Comparison of ENCODE assay signal across 16 cellular contexts in the genomic region with DNA sequence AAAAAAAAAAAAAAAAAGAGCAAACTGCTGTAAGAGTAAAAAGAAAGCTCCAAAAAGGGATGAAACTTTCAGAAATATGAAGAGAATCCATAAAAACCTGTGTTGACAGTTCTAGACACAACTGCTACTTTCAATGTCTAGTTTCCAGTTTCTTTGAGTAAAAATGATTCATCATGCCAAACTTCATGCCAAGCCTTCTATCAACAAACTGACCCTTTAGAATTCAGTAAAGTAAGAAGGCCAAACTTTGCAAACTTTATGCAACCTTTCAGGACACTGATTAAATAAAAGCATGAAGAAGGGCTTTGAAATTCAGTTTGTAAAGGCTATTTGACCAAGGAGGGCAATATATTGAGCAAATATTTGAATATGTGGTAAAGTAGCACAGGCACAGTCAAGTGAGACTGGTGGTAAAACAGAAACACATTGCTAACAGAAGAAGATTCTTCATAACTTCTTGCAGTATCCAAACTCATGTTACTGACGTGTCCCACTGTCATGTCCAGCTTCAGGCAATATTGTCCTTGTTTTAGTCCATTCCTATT. TPM values are rescaled to one million over a fixed set of nuclear protein-coding genes. Genes with fewer than 3 reads are reported as not detected.
DNase-seq lines count a peak whose midpoint lies in the region; ATAC-seq and TF ChIP-seq lines count a peak whose summit lies in the region.
"Had no signal": no experiment of that assay in that cellular context is flagged by ENCODE, and none has a peak within 500 bp of the region (broad histone marks: within the 10 kb centered on the region; RNA-seq: fewer than 3 reads in every experiment).

No MANE protein-coding gene starts in this region.

- WGBS in aorta, 2 donors, result 82 to 96% methylated on average over 1 of the region's 1 CpG

- ATAC-seq in left lung (peak; percentile 44), aorta (ENCODE audit: low FRiP score) (no peak)

- TF ChIP-seq CTCF in left lung (IDR thresholded peaks at IDR 0.05) (no peak), uterus (IDR thresholded peaks at IDR 0.05) (no peak)

- H3K36me3 ChIP-seq in left lung, result no peaks in the 10 kb centered on the region
- H3K36me3 ChIP-seq in uterus, result no peaks in the 10 kb centered on the region
- no peaks in the 10 kb centered on the region for H3K36me3 ChIP-seq in aorta (ENCODE audit: control insufficient read depth in 1 of 2, insufficient read depth in 2 of 2, low read length in 1 of 2)

- no peak overlapping the region for H3K27ac ChIP-seq in left lung
- H3K27ac ChIP-seq in uterus, result no peak overlapping the region
- H3K27ac ChIP-seq in aorta (ENCODE audit: low read depth in 1 of 2, low read length in 2 of 2), result no peak overlapping the region
- H3K27ac ChIP-seq: GM23248 had no signal

- H3K4me3 ChIP-seq in left lung (no peak overlapping the region), uterus (no peak overlapping the region), aorta (ENCODE audit: low read length in 2 of 2) (no peak overlapping the region)
- H3K4me3 ChIP-seq: GM23248 had no signal

- no peak for TF ChIP-seq POLR2A in uterus (IDR thresholded peaks at IDR 0.05)

- no peaks in the 10 kb centered on the region for H3K4me1 ChIP-seq in left lung
- H3K4me1 ChIP-seq in uterus, result no peaks in the 10 kb centered on the region
- H3K4me1 ChIP-seq in aorta (ENCODE audit: control insufficient read depth in 1 of 2, insufficient read depth in 2 of 2, low read length in 2 of 2), result no peaks in the 10 kb centered on the region

- DNase-seq in DMS53 (lab: John Stamatoyannopoulos, UW) (peak; percentile 2), DMS53 treated with DMSO at 0.1 percent for 48 hours (lab: John Stamatoyannopoulos, UW; ENCODE audit: unreplicated experiment) (no peak), astrocyte of the hippocampus (ENCODE audit: low read depth, low spot score) (peak; percentile 13), left lung (no peak), stromal cell of bone marrow (ENCODE audit: low read depth) (peak; percentile 13), uterus (no peak), aorta (no peak), H4 (ENCODE audit: low spot score) (no peak)
- DNase-seq: 8988T, GM23248, HCEC 1CT, KBM-7, MV-4-11, NCI-H187, NCI-H345, NCI-H524 treated with DMSO at 0.1 percent for 48 hours had no signal

- no peaks in the 10 kb centered on the region for H3K27me3 ChIP-seq in left lung
- H3K27me3 ChIP-seq in uterus, result no peaks in the 10 kb centered on the region
- no peaks in the 10 kb centered on the region for H3K27me3 ChIP-seq in aorta (ENCODE audit: control insufficient read depth in 1 of 2, insufficient read depth in 2 of 2, low read length in 1 of 2)

- intact Hi-C loops in left lung (cut with DNase I), result no loop called here
- intact Hi-C loops in uterus (cut with DNase I; ENCODE audit: low total_unique reads), result no loop called here
- intact Hi-C loops in aorta (cut with DNase I), result no loop called here

- H3K9me3 ChIP-seq in left lung (no peaks in the 10 kb centered on the region), uterus (no peaks in the 10 kb centered on the region), aorta (ENCODE audit: control insufficient read depth, low read length) (no peaks in the 10 kb centered on the region)

RNA-seq across cellular contexts. Expression of gene CFAP20DC, which starts 56.3 kb away (rescaled TPM):
- total RNA-seq in left lung, result 1 to 10 TPM; 1.2 to 1.4 TPM
- total RNA-seq in uterus, result 1 to 10 TPM in 1 of 4 donors, under 1 TPM in 1, not detected in 2; under 0.01 to 5.1 TPM
- under 1 TPM; 0.39 to 0.90 TPM for total RNA-seq in aorta
- polyA plus RNA-seq in aorta, result not detected
- total RNA-seq in H4 (2014; rRNA removed; shearing (Covaris generic)), result 3.9 and 8.8 TPM in 2 replicates

Comparison
In these comparisons a context has a peak if more than half of its experiments do, and no peak if none do; other contexts are left out.
1. DNase-seq: peak in DMS53 (single experiment), astrocyte of the hippocampus (single experiment) and stromal cell of bone marrow (single experiment); none in DMS53 treated with DMSO at 0.1 percent for 48 hours (single experiment), left lung (0 of 2), uterus (0 of 2), aorta (0 of 2) and H4 (single experiment).